Comparison of ENCODE assay signal across 13 cellular contexts in genomic region chr12:110005319-110005973, GRCh38. TPM values are rescaled to one million over a fixed set of nuclear protein-coding genes. Genes with fewer than 3 reads are reported as not detected.
A peak's percentile ranks its signal among the peaks of the same experiment; 100 is the strongest.
DNase-seq lines count a peak whose midpoint lies in the region; ATAC-seq and TF ChIP-seq lines count a peak whose summit lies in the region.
"Had no signal": no experiment of that assay in that cellular context is flagged by ENCODE, and none has a peak within 500 bp of the region (broad histone marks: within the 10 kb centered on the region; RNA-seq: fewer than 3 reads in every experiment).

No MANE protein-coding gene starts in this region.

- H3K9me3 ChIP-seq in H9 (ENCODE audit: control insufficient read depth, low read depth, low read length), result no peaks in the 10 kb centered on the region
- H3K9me3 ChIP-seq: A549, MG63, uterus had no signal

- H3K4me1 Mint-ChIP-seq in neural crest cell, result no peaks in the 10 kb centered on the region
- peaks cover 0 to under 1% of the 10 kb centered on the region in 2 experiments; a peak in 3 of 4 replicates for H3K4me1 Mint-ChIP-seq in H9

- H3K36me3 Mint-ChIP-seq in neural crest cell (ENCODE audit: low read depth) (no peaks in the 10 kb centered on the region), H9 (ENCODE audit: insufficient read depth in 1 of 3, low read depth in 3 of 3) (no peaks in the 10 kb centered on the region; a peak in 1 of 7 replicates)

- H3K27me3 Mint-ChIP-seq in neural crest cell (ENCODE audit: low read depth) (peaks cover 6% of the 10 kb centered on the region), H9 (ENCODE audit: low read depth) (peaks cover 4% of the 10 kb centered on the region)

- H4K91ac ChIP-seq in H9 (ENCODE audit: insufficient read length, low read depth, low read length), result no peak overlapping the region

- TF ChIP-seq POLR2A in erythroblast (IDR thresholded peaks at IDR 0.05; ENCODE audit: low read length), result no peak

- H3K56ac ChIP-seq in H9 (ENCODE audit: insufficient read length, low read depth, low read length), result no peak overlapping the region

- no peak overlapping the region for H3K9ac ChIP-seq in H9 (ENCODE audit: extremely low read depth, insufficient read length, low read length)

- no peak overlapping the region for H2BK20ac ChIP-seq in H9 (ENCODE audit: low read depth, low read length, poor library complexity, severe bottlenecking)

- no peak overlapping the region for H2BK15ac ChIP-seq in H9 (ENCODE audit: low read depth, low read length)

- H3K27ac Mint-ChIP-seq in neural crest cell (ENCODE audit: unreplicated experiment) (peak overlapping the region; percentile 48), H9 (no peak overlapping the region)
- H3K27ac Mint-ChIP-seq: nephron had no signal

- peak; percentile 70 for ATAC-seq in HG02759 (IDR thresholded peaks at IDR 0.05; ENCODE audit: unreplicated experiment)
- ATAC-seq: A549 had no signal

- no CpG with 5 or more reads among the region's 7 CpGs for WGBS in H9 (ENCODE audit: extremely low coverage, insufficient read length, low lambda C conversion rate)

- no peak overlapping the region for H3K18ac ChIP-seq in H9 (ENCODE audit: insufficient read length, low read depth, low read length)

- no peak overlapping the region for H4K8ac ChIP-seq in H9 (replicated peaks; ENCODE audit: insufficient read length, low read depth, low read length)

- DNase-seq in activated CD4-positive, alpha-beta T cell treated with anti-CD3 and anti-CD28 coated beads for 4 hours, result peak; percentile 8 to 23
- no peak for DNase-seq in activated CD4-positive, alpha-beta T cell treated with anti-CD3 and anti-CD28 coated beads, Interleukin-2, amount 50 U/mL, for 4 hours
- no peak for DNase-seq in neural crest cell (ENCODE audit: low read depth, low spot score)
- no peak for DNase-seq in erythroblast (lab: John Stamatoyannopoulos, UW)
- no peak for DNase-seq in H9
- DNase-seq in NOMO-1 (lab: John Stamatoyannopoulos, UW; ENCODE audit: unreplicated experiment in 2 of 2), result no peak
- DNase-seq: MG63, uterus had no signal

- TF ChIP-seq CTCF in VCaP (conservative IDR thresholded peaks at IDR 0.05) (no peak), neural crest cell (conservative IDR thresholded peaks at IDR 0.05) (no peak), H9 (conservative IDR thresholded peaks at IDR 0.05) (no peak)

- H4K5ac ChIP-seq in H9 (ENCODE audit: insufficient read length, low read depth, low read length), result no peak overlapping the region

- H3K79me1 ChIP-seq in H9 (ENCODE audit: insufficient read depth, low read depth, low read length, poor library complexity, severe bottlenecking), result no peaks in the 10 kb centered on the region

- no peak overlapping the region for H3K4me2 ChIP-seq in H9 (ENCODE audit: insufficient read depth, insufficient read length, low read length)
- H3K4me2 ChIP-seq: A549 had no signal

- H3K4me3 Mint-ChIP-seq in neural crest cell (peak overlapping the region; percentile 26), H9 (no peak overlapping the region)
- H3K4me3 Mint-ChIP-seq: nephron had no signal

- H3K4me1 ChIP-seq in H9 (ENCODE audit: insufficient read depth, low read length), result no peaks in the 10 kb centered on the region
- H3K4me1 ChIP-seq: uterus had no signal

- H3K4ac ChIP-seq in H9 (ENCODE audit: low read depth, low read length), result no peak overlapping the region

- no peak overlapping the region for H3T11ph ChIP-seq in H9 (ENCODE audit: low read length)

- no peak overlapping the region for H3K14ac ChIP-seq in H9 (ENCODE audit: insufficient read depth, low read length)

- H2BK12ac ChIP-seq in H9 (ENCODE audit: insufficient read length, low read depth, low read length), result no peak overlapping the region

- no peaks in the 10 kb centered on the region for H3K9me3 Mint-ChIP-seq in neural crest cell
- H3K9me3 Mint-ChIP-seq in H9, result no peaks in the 10 kb centered on the region; a peak in 1 of 5 replicates
- H3K9me3 Mint-ChIP-seq: nephron had no signal

- H4K20me1 ChIP-seq in H9 (ENCODE audit: control insufficient read depth, insufficient read depth, insufficient read length), result no peaks in the 10 kb centered on the region

- H2AFZ ChIP-seq in H9 (ENCODE audit: low read length), result no peak overlapping the region

- H2BK5ac ChIP-seq in H9 (ENCODE audit: insufficient read length, low read length), result no peak overlapping the region

- no peak overlapping the region for H2BK120ac ChIP-seq in H9 (ENCODE audit: low read depth, low read length, poor library complexity, severe bottlenecking)

- H3K27me3 ChIP-seq in H9 (ENCODE audit: insufficient read depth, low read length), result no peaks in the 10 kb centered on the region
- H3K27me3 ChIP-seq: MG63, uterus had no signal

- no peak overlapping the region for H2AK5ac ChIP-seq in H9 (ENCODE audit: insufficient read length, low read length)

- no peaks in the 10 kb centered on the region for H3K23me2 ChIP-seq in H9 (ENCODE audit: insufficient read length, low read depth, low read length, poor library complexity, severe bottlenecking)

- H3K79me2 ChIP-seq in H9 (ENCODE audit: insufficient read depth, low read length), result no peaks in the 10 kb centered on the region; the same call in 1 of the 2 replicates

- peak overlapping the region; percentile 86 for H3K27ac ChIP-seq in VCaP
- H3K27ac ChIP-seq in H9 (ENCODE audit: insufficient read length, low read depth, low read length), result no peak overlapping the region
- H3K27ac ChIP-seq: A549, coronary artery, uterus had no signal

- H3K23ac ChIP-seq in H9 (ENCODE audit: insufficient read length, low read depth, low read length), result no peak overlapping the region

RNA-seq across cellular contexts. Expression of gene ANKRD13A, which starts 6.2 kb away (rescaled TPM):
- 29.5 and 30.0 TPM in 2 replicates for total RNA-seq in neural crest cell
- total RNA-seq in H9 (2021), result 18.0 and 19.1 TPM in 2 replicates

RNA-seq across cellular contexts. Expression of gene GIT2, which starts 9.3 kb away (rescaled TPM):
- 31.1 and 36.8 TPM in 2 replicates for total RNA-seq in neural crest cell
- 25.0 and 27.0 TPM in 2 replicates for total RNA-seq in H9 (2021)

RNA-seq across cellular contexts. Expression of gene C12orf76, which starts 42.9 kb away (rescaled TPM):
- total RNA-seq in neural crest cell (23.8 and 24.4 TPM in 2 replicates), H9 (2021) (8.9 and 9.7 TPM in 2 replicates)

Comparison
In these comparisons a context has a peak if more than half of its experiments do, and no peak if none do; other contexts are left out.
1. DNase-seq: peak in activated CD4-positive, alpha-beta T cell treated with anti-CD3 and anti-CD28 coated beads for 4 hours (2 of 2); none in activated CD4-positive, alpha-beta T cell treated with anti-CD3 and anti-CD28 coated beads, Interleukin-2, amount 50 U/mL, for 4 hours (0 of 2), neural crest cell (single experiment), erythroblast (0 of 2), H9 (single experiment) and NOMO-1 (0 of 2).